Comparison of ENCODE assay signal across 1 cellular context in genomic region chr22:30314918-30315317, GRCh38.
TF ChIP-seq lines count a peak whose summit lies in the region.

No MANE protein-coding gene starts in this region.

TF ChIP-seq in endothelial cell of umbilical vein, 7 proteins besides CTCF, POLR2A, EP300 and RAD21 (continued from another document):
- no peak for TF ChIP-seq MAX (IDR thresholded peaks at IDR 0.05; ENCODE audit: insufficient read depth, insufficient read length)
